In genomic region chr14:76502219-76502618, GRCh38 we compare ENCODE assay signal across 27 cellular contexts.
"Had no signal": no experiment of that assay in that cellular context is flagged by ENCODE, and none has a peak within 500 bp of the region (broad histone marks: within the 10 kb centered on the region; RNA-seq: fewer than 3 reads in every experiment).

No MANE protein-coding gene starts in this region.

- H3K27me3 ChIP-seq: neutrophil, thyroid gland, tibial nerve, upper lobe of left lung, uterus had no signal

- H3K27ac Mint-ChIP-seq: naive thymus-derived CD8-positive, alpha-beta T cell; nephron progenitor cell; progenitor cell of endocrine pancreas; stimulated activated effector memory CD8-positive, alpha-beta T cell treated with anti-CD3 and anti-CD28 coated beads, Interleukin-12 subunit alpha, Interleukin-12 subunit beta, amount 100 ng/mL, for 72 hours; stimulated activated naive CD8-positive, alpha-beta T cell treated with anti-CD3 and anti-CD28 coated beads, Interleukin-15, Interleukin-2, amounts not matched to agents 100 ng/mL and 50 ng/mL, for 24 hours had no signal

- H3K9ac ChIP-seq: parathyroid adenoma had no signal

- DNase-seq: naive B cell; naive thymus-derived CD8-positive, alpha-beta T cell; nephron progenitor cell; nucleus accumbens; posterior cingulate gyrus; psoas muscle; right cardiac atrium; small intestine; stimulated activated CD4-positive, alpha-beta T cell treated with anti-CD3 and anti-CD28 coated beads, Interleukin-15, amount 100 ng/mL, for 24 hours; stimulated activated CD4-positive, alpha-beta T cell treated with anti-CD3 and anti-CD28 coated beads, Interleukin-2, amount 100 ng/mL, for 24 hours; stimulated activated CD4-positive, alpha-beta T cell treated with anti-CD3 and anti-CD28 coated beads, Interleukin-2, amount 100 ng/mL, for 48 hours; stimulated activated CD4-positive, alpha-beta T cell treated with anti-CD3 and anti-CD28 coated beads, Interleukin-4, amount 100 ng/mL, for 24 hours; stimulated activated naive B cell treated with anti-CD40 and anti-IgM and Interleukin-4, amounts not matched to agents 10 μg/mL and 1 μg/mL and 100 μg/mL, for 72 hours; stimulated activated naive CD4-positive, alpha-beta T cell treated with Interleukin-2 at 50 U/mL for 16 hours; stomach; thyroid gland; upper lobe of left lung; uterus had no signal

- H3K27me3 Mint-ChIP-seq: stimulated activated naive CD8-positive, alpha-beta T cell treated with anti-CD3 and anti-CD28 coated beads, Interleukin-15, Interleukin-2, amounts not matched to agents 100 ng/mL and 50 ng/mL, for 24 hours had no signal

- ATAC-seq: naive thymus-derived CD8-positive, alpha-beta T cell; psoas muscle; right cardiac atrium; sciatic nerve; stimulated activated effector memory CD8-positive, alpha-beta T cell treated with anti-CD3 and anti-CD28 coated beads, Interleukin-12 subunit alpha, Interleukin-12 subunit beta, amount 100 ng/mL, for 72 hours; stimulated activated naive B cell treated with anti-CD40 and anti-IgM and Interleukin-4, amounts not matched to agents 10 μg/mL and 1 μg/mL and 100 μg/mL, for 72 hours had no signal

- H3K4me1 Mint-ChIP-seq: naive B cell; nephron progenitor cell; neural crest cell; stimulated activated effector memory CD8-positive, alpha-beta T cell treated with anti-CD3 and anti-CD28 coated beads, Interleukin-12 subunit alpha, Interleukin-12 subunit beta, amount 100 ng/mL, for 72 hours; stimulated activated naive B cell treated with anti-CD40 and anti-IgM and Interleukin-4, amounts not matched to agents 10 μg/mL and 1 μg/mL and 100 μg/mL, for 72 hours had no signal

- H3K36me3 Mint-ChIP-seq: naive B cell; naive thymus-derived CD8-positive, alpha-beta T cell; stimulated activated effector memory CD8-positive, alpha-beta T cell treated with anti-CD3 and anti-CD28 coated beads, Interleukin-12 subunit alpha, Interleukin-12 subunit beta, amount 100 ng/mL, for 72 hours; stimulated activated naive B cell treated with anti-CD40 and anti-IgM and Interleukin-4, amounts not matched to agents 10 μg/mL and 1 μg/mL and 100 μg/mL, for 72 hours had no signal

- H3K4me1 ChIP-seq: parathyroid adenoma, psoas muscle, stomach, tibial nerve, upper lobe of left lung, uterus had no signal

- H3K9me3 Mint-ChIP-seq: naive thymus-derived CD8-positive, alpha-beta T cell; nephron progenitor cell; neural crest cell; stimulated activated effector memory CD8-positive, alpha-beta T cell treated with anti-CD3 and anti-CD28 coated beads, Interleukin-12 subunit alpha, Interleukin-12 subunit beta, amount 100 ng/mL, for 72 hours; stimulated activated naive B cell treated with anti-CD40 and anti-IgM and Interleukin-4, amounts not matched to agents 10 μg/mL and 1 μg/mL and 100 μg/mL, for 72 hours; stimulated activated naive CD8-positive, alpha-beta T cell treated with anti-CD3 and anti-CD28 coated beads, Interleukin-15, Interleukin-2, amounts not matched to agents 100 ng/mL and 50 ng/mL, for 24 hours had no signal

- H3K9me3 ChIP-seq: neutrophil, psoas muscle, stomach, thoracic aorta, thyroid gland, tibial nerve, upper lobe of left lung, uterus had no signal

- H3K27ac ChIP-seq: neutrophil, parathyroid adenoma, psoas muscle, stomach, thoracic aorta, thyroid gland, tibial nerve, upper lobe of left lung, uterus had no signal

- H3K36me3 ChIP-seq: neutrophil, stomach, thoracic aorta, thyroid gland, tibial nerve, upper lobe of left lung, uterus had no signal

- H3K4me3 ChIP-seq: psoas muscle, stomach, thoracic aorta, thyroid gland, tibial nerve, upper lobe of left lung, uterus had no signal

- H2AFZ ChIP-seq: parathyroid adenoma had no signal

- H3K4me3 Mint-ChIP-seq: naive B cell; naive thymus-derived CD8-positive, alpha-beta T cell; nephron progenitor cell; neural crest cell; stimulated activated effector memory CD8-positive, alpha-beta T cell treated with anti-CD3 and anti-CD28 coated beads, Interleukin-12 subunit alpha, Interleukin-12 subunit beta, amount 100 ng/mL, for 72 hours; stimulated activated naive B cell treated with anti-CD40 and anti-IgM and Interleukin-4, amounts not matched to agents 10 μg/mL and 1 μg/mL and 100 μg/mL, for 72 hours; stimulated activated naive CD8-positive, alpha-beta T cell treated with anti-CD3 and anti-CD28 coated beads, Interleukin-15, Interleukin-2, amounts not matched to agents 100 ng/mL and 50 ng/mL, for 24 hours had no signal

- FAIRE-seq: small intestine had no signal

- H3K79me2 ChIP-seq: parathyroid adenoma had no signal
